Comparison of ENCODE assay signal across 6 cellular contexts in the genomic region with DNA sequence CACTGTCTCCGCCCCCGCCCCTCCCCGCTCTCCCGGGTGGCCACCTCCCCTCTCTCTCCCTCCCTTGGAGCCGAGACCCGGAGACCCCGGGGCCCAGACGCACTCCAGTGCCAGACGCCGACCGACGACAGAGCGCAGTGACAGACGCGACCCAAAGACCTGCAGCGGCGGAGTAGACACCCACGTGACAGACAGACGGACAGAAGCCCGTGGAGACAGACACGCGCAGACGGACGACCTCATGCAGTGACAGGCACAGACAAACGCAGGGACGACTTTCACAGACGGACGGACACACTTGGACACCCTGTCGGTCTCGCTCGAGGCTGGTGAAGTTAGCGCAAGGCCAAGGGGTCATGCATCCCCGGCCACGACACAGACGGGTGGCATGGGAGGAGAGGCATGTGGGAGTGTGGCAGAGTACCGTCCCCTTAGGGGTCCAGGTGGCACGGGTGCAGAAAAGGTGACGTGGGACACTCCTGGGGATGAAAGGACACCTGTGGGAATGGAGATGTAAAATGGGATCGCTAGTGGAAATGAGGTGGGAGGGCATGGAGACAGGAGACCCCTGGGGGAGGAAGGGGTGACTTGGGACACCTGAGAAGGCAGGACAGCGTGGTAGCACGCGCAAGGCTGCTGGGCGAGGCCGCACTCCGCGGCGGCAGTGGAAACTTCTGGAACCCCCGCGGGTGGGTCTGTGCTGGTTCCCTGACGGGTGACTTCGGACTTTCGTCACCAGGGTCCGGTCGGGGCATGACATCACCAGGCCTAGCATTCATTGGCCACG. TPM values are rescaled to one million over a fixed set of nuclear protein-coding genes. Genes with fewer than 3 reads are reported as not detected.
DNase-seq lines count a peak whose midpoint lies in the region; ATAC-seq and TF ChIP-seq lines count a peak whose summit lies in the region.

No MANE protein-coding gene starts in this region.

- no peaks in the 10 kb centered on the region for H3K9me3 Mint-ChIP-seq in activated B cell treated with CpG ODN at 0.5 μM for 24 hours

- no peaks in the 10 kb centered on the region for H3K9me3 ChIP-seq in uterus

- peaks cover 0 to 19% of the 10 kb centered on the region in 2 donors for H3K4me1 ChIP-seq in uterus

- no peak for TF ChIP-seq POLR2A in uterus (IDR thresholded peaks at IDR 0.05)

- H3K27ac ChIP-seq in uterus: no peak overlapping the region

- intact Hi-C loops in activated B cell treated with CpG ODN at 0.5 μM for 24 hours (cut with micrococcal nuclease): loop anchor here (1.0 kb wide), 1 partner anchor 9 kb away; no protein-coding TSS in a partner anchor
- intact Hi-C loops in uterus (cut with DNase I; ENCODE audit: low total_unique reads): loop anchor here (2.0 kb wide), 1 partner anchor 163 kb away; no protein-coding TSS in a partner anchor

- H3K36me3 Mint-ChIP-seq in activated B cell treated with CpG ODN at 0.5 μM for 24 hours (ENCODE audit: low read depth): no peaks in the 10 kb centered on the region

- peaks cover 0 to 8% of the 10 kb centered on the region in 2 donors for H3K27me3 ChIP-seq in uterus

- H3K4me3 ChIP-seq in uterus: peak overlapping the region; percentile 34

- H3K36me3 ChIP-seq in uterus: no peaks in the 10 kb centered on the region

- H3K27ac Mint-ChIP-seq in activated B cell treated with CpG ODN at 0.5 μM for 24 hours: peak overlapping the region; percentile 36

- CTCF ChIA-PET in activated B cell treated with CpG ODN at 0.5 μM for 24 hours (lab: Charles Lee): interaction anchor here (0.9 to 1.4 kb wide), 2 partner anchors 190 to 241 kb away, joined by 3 to 4 read pairs; partner anchors contain the start of gene POP7

- H3K4me1 Mint-ChIP-seq in activated B cell treated with CpG ODN at 0.5 μM for 24 hours: peaks cover 14% of the 10 kb centered on the region

- ATAC-seq in GM18907 (IDR thresholded peaks at IDR 0.05; ENCODE audit: unreplicated experiment) (peak; percentile 39), activated B cell treated with CpG ODN at 0.5 μM for 24 hours (ENCODE audit: low read depth) (peak; percentile 17)

- DNase-seq in activated B cell treated with CpG ODN at 0.5 μM for 24 hours (no peak), islet precursor cell (peak; percentile 88), uterus (peak in 1 of 2 donors; percentile 48), AML-193 (lab: John Stamatoyannopoulos, UW) (no peak), NCI-H345 (lab: John Stamatoyannopoulos, UW) (no peak)

- peaks cover 41% of the 10 kb centered on the region for H3K27me3 Mint-ChIP-seq in activated B cell treated with CpG ODN at 0.5 μM for 24 hours

- TF ChIP-seq CTCF in activated B cell treated with CpG ODN at 0.5 μM for 24 hours (IDR thresholded peaks at IDR 0.05) (no peak), uterus (IDR thresholded peaks at IDR 0.05) (no peak)

- H3K4me3 Mint-ChIP-seq in activated B cell treated with CpG ODN at 0.5 μM for 24 hours: peak overlapping the region; percentile 84

- POLR2A ChIA-PET in activated B cell treated with CpG ODN at 0.5 μM for 24 hours (lab: Charles Lee): interaction anchor here (0.6 to 1.5 kb wide), 2 partner anchors 21 to 24 kb away, joined by 4 to 16 read pairs; partner anchors contain the start of gene SRRT

RNA-seq across cellular contexts. Expression of gene ACHE, which starts 0.5 kb away (rescaled TPM):
- total RNA-seq in activated B cell treated with CpG ODN at 0.5 μM for 24 hours (0.16 and 0.34 TPM in 2 replicates), uterus (10 to 100 TPM in 3 of 4 donors, 1 to 10 TPM in 1; 6.7 to 55.9 (median 14.5) TPM)

RNA-seq across cellular contexts. Expression of gene UFSP1, which starts 6.6 kb away (rescaled TPM):
- total RNA-seq in activated B cell treated with CpG ODN at 0.5 μM for 24 hours (3.4 and 4.5 TPM in 2 replicates), uterus (1 to 10 TPM in 3 of 4 donors, not detected in 1; 4.8 to 9.7 (median 5.0) TPM)

RNA-seq across cellular contexts. Expression of gene SRRT, which starts 21.2 kb away (rescaled TPM):
- total RNA-seq in activated B cell treated with CpG ODN at 0.5 μM for 24 hours: 229 and 244 TPM in 2 replicates
- 100 to 1,000 TPM in 1 of 4 donors, 10 to 100 TPM in 3; 17.1 to 185 (median 41.1) TPM for total RNA-seq in uterus

RNA-seq across cellular contexts. Expression of gene TRIP6, which starts 29.0 kb away (rescaled TPM):
- total RNA-seq in activated B cell treated with CpG ODN at 0.5 μM for 24 hours (12.6 and 16.9 TPM in 2 replicates), uterus (100 to 1,000 TPM in 1 of 4 donors, 10 to 100 TPM in 3; 26.2 to 105 (median 61.6) TPM)

RNA-seq across cellular contexts. Expression of gene SLC12A9, which starts 43.6 kb away (rescaled TPM):
- 48.0 and 48.9 TPM in 2 replicates for total RNA-seq in activated B cell treated with CpG ODN at 0.5 μM for 24 hours
- 10 to 100 TPM in 3 of 4 donors, 1 to 10 TPM in 1; 9.0 to 36.9 (median 25.9) TPM for total RNA-seq in uterus
